In the genomic region with DNA sequence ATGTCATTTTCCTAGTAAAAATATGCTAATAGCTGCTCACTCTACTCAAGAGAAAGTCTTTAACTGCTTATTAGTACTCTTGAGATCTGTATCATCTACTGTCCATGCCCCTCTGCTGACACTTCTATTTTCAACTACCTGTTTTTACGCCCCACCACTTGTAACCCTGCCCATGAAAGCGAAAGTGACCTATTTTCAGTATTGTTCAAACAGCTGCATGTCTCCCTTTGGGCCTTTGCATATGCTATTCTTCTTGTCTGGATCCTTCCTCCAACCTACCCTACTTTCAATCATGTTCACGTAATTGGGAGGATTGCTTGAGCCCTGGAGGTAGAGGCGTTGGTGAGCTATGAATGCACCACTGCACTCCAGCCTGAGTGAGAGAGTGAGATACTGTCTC, we compare ENCODE assay signal across 1 cellular context.
TF ChIP-seq lines count a peak whose summit lies in the region.

No MANE protein-coding gene starts in this region.

TF ChIP-seq in GM23338, 12 proteins besides CTCF, POLR2A, EP300 and RAD21 (continued from another document):
- TF ChIP-seq, protein P1, sequence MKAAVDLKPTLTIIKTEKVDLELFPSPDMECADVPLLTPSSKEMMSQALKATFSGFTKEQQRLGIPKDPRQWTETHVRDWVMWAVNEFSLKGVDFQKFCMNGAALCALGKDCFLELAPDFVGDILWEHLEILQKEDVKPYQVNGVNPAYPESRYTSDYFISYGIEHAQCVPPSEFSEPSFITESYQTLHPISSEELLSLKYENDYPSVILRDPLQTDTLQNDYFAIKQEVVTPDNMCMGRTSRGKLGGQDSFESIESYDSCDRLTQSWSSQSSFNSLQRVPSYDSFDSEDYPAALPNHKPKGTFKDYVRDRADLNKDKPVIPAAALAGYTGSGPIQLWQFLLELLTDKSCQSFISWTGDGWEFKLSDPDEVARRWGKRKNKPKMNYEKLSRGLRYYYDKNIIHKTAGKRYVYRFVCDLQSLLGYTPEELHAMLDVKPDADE (IDR thresholded peaks at IDR 0.05), result no peak
- TF ChIP-seq POLR2AphosphoS5 (IDR thresholded peaks at IDR 0.05; ENCODE audit: low read depth), result no peak
- TF ChIP-seq JUNB (IDR thresholded peaks at IDR 0.05; ENCODE audit: unreplicated experiment), result no peak
- no peak for TF ChIP-seq STAT1 (IDR thresholded peaks at IDR 0.05; ENCODE audit: unreplicated experiment)
- no peak for TF ChIP-seq EZH2phosphoT487 (IDR thresholded peaks at IDR 0.05; ENCODE audit: unreplicated experiment)
- TF ChIP-seq, protein P2, sequence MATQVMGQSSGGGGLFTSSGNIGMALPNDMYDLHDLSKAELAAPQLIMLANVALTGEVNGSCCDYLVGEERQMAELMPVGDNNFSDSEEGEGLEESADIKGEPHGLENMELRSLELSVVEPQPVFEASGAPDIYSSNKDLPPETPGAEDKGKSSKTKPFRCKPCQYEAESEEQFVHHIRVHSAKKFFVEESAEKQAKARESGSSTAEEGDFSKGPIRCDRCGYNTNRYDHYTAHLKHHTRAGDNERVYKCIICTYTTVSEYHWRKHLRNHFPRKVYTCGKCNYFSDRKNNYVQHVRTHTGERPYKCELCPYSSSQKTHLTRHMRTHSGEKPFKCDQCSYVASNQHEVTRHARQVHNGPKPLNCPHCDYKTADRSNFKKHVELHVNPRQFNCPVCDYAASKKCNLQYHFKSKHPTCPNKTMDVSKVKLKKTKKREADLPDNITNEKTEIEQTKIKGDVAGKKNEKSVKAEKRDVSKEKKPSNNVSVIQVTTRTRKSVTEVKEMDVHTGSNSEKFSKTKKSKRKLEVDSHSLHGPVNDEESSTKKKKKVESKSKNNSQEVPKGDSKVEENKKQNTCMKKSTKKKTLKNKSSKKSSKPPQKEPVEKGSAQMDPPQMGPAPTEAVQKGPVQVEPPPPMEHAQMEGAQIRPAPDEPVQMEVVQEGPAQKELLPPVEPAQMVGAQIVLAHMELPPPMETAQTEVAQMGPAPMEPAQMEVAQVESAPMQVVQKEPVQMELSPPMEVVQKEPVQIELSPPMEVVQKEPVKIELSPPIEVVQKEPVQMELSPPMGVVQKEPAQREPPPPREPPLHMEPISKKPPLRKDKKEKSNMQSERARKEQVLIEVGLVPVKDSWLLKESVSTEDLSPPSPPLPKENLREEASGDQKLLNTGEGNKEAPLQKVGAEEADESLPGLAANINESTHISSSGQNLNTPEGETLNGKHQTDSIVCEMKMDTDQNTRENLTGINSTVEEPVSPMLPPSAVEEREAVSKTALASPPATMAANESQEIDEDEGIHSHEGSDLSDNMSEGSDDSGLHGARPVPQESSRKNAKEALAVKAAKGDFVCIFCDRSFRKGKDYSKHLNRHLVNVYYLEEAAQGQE (IDR thresholded peaks at IDR 0.05; ENCODE audit: unreplicated experiment), result no peak
